In the genomic region with DNA sequence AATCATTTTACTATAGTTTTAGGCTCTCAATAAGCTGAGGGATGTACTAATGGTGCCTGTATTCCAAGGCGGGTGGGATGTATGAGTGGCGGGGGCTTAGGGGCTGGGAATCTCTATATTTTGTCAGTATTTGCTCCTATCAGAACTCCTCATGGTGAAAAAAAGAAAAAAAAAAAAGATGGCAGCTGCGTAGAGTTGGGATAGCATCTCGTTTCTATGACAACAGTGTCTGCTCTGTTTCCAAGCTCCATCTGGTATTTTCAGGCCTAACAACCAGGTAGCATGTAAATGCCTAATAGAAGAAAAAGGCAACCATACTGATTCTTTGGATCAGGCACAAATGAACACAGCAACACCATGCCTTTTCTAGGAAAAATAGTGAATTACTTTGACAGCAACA, we compare ENCODE assay signal across 1 cellular context.
A peak's percentile ranks its signal among the peaks of the same experiment; 100 is the strongest.
TF ChIP-seq lines count a peak whose summit lies in the region.

No MANE protein-coding gene starts in this region.

TF ChIP-seq in H1, 55 proteins besides CTCF, POLR2A, EP300 and RAD21:
- TF ChIP-seq, protein P1, sequence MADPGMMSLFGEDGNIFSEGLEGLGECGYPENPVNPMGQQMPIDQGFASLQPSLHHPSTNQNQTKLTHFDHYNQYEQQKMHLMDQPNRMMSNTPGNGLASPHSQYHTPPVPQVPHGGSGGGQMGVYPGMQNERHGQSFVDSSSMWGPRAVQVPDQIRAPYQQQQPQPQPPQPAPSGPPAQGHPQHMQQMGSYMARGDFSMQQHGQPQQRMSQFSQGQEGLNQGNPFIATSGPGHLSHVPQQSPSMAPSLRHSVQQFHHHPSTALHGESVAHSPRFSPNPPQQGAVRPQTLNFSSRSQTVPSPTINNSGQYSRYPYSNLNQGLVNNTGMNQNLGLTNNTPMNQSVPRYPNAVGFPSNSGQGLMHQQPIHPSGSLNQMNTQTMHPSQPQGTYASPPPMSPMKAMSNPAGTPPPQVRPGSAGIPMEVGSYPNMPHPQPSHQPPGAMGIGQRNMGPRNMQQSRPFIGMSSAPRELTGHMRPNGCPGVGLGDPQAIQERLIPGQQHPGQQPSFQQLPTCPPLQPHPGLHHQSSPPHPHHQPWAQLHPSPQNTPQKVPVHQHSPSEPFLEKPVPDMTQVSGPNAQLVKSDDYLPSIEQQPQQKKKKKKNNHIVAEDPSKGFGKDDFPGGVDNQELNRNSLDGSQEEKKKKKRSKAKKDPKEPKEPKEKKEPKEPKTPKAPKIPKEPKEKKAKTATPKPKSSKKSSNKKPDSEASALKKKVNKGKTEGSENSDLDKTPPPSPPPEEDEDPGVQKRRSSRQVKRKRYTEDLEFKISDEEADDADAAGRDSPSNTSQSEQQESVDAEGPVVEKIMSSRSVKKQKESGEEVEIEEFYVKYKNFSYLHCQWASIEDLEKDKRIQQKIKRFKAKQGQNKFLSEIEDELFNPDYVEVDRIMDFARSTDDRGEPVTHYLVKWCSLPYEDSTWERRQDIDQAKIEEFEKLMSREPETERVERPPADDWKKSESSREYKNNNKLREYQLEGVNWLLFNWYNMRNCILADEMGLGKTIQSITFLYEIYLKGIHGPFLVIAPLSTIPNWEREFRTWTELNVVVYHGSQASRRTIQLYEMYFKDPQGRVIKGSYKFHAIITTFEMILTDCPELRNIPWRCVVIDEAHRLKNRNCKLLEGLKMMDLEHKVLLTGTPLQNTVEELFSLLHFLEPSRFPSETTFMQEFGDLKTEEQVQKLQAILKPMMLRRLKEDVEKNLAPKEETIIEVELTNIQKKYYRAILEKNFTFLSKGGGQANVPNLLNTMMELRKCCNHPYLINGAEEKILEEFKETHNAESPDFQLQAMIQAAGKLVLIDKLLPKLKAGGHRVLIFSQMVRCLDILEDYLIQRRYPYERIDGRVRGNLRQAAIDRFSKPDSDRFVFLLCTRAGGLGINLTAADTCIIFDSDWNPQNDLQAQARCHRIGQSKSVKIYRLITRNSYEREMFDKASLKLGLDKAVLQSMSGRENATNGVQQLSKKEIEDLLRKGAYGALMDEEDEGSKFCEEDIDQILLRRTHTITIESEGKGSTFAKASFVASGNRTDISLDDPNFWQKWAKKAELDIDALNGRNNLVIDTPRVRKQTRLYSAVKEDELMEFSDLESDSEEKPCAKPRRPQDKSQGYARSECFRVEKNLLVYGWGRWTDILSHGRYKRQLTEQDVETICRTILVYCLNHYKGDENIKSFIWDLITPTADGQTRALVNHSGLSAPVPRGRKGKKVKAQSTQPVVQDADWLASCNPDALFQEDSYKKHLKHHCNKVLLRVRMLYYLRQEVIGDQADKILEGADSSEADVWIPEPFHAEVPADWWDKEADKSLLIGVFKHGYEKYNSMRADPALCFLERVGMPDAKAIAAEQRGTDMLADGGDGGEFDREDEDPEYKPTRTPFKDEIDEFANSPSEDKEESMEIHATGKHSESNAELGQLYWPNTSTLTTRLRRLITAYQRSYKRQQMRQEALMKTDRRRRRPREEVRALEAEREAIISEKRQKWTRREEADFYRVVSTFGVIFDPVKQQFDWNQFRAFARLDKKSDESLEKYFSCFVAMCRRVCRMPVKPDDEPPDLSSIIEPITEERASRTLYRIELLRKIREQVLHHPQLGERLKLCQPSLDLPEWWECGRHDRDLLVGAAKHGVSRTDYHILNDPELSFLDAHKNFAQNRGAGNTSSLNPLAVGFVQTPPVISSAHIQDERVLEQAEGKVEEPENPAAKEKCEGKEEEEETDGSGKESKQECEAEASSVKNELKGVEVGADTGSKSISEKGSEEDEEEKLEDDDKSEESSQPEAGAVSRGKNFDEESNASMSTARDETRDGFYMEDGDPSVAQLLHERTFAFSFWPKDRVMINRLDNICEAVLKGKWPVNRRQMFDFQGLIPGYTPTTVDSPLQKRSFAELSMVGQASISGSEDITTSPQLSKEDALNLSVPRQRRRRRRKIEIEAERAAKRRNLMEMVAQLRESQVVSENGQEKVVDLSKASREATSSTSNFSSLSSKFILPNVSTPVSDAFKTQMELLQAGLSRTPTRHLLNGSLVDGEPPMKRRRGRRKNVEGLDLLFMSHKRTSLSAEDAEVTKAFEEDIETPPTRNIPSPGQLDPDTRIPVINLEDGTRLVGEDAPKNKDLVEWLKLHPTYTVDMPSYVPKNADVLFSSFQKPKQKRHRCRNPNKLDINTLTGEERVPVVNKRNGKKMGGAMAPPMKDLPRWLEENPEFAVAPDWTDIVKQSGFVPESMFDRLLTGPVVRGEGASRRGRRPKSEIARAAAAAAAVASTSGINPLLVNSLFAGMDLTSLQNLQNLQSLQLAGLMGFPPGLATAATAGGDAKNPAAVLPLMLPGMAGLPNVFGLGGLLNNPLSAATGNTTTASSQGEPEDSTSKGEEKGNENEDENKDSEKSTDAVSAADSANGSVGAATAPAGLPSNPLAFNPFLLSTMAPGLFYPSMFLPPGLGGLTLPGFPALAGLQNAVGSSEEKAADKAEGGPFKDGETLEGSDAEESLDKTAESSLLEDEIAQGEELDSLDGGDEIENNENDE (IDR thresholded peaks at IDR 0.05; ENCODE audit: insufficient replicate concordance, low read length), result no peak
- TF ChIP-seq HDAC2 (IDR thresholded peaks at IDR 0.05; ENCODE audit: borderline replicate concordance in 1 of 2, low read depth in 2 of 2, low read length in 2 of 2), result no peak
- no peak for TF ChIP-seq EZH2 (IDR thresholded peaks at IDR 0.05; ENCODE audit: low read depth, low read length, severe bottlenecking)
- TF ChIP-seq POU5F1 (IDR thresholded peaks at IDR 0.05; ENCODE audit: low read depth, low read length), result no peak
- 0 out of 2 replicates have a peak, but pooled peaks have one; percentile 36 for TF ChIP-seq YY1 (IDR thresholded peaks at IDR 0.05; ENCODE audit: low read depth, low read length)
- TF ChIP-seq TAF1 (IDR thresholded peaks at IDR 0.05; ENCODE audit: low read depth, low read length), result no peak
- TF ChIP-seq CHD1 (IDR thresholded peaks at IDR 0.05; ENCODE audit: low read depth, low read length), result no peak
- TF ChIP-seq, protein P2, sequence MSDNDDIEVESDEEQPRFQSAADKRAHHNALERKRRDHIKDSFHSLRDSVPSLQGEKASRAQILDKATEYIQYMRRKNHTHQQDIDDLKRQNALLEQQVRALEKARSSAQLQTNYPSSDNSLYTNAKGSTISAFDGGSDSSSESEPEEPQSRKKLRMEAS (IDR thresholded peaks at IDR 0.05), result no peak
